ENCODE assay signal across 8 cellular contexts in the genomic region with DNA sequence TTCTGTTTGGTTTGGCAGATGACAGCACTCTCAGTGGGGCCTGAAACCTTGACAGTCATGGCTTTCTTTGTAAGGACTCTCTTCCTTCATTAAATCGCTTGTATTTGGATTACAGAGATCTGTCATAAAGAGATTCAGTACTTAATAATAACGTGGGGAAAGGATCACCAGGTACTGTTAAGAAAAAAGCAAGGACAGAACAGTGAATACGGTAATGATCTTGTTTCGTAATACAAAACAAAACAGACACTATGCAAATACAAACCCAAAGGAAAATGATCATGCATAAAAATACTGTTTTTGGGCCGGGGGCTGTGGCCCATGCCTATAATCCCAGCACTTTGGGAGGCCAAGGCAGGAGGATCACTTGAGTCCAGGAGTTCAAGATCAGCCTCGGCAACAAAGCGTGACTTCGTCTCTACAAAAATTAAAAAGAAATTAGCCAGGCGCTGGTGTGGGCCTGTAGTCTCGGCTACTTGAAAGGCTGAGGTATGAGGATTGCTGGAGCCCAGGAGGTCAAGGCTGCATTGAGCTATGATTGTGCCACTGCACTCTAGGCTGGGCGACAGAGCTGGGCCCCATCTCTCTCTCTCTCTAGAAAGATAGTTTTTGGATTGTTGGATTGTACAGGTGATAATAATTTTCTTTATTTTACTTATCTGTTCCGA.
A peak's percentile ranks its signal among the peaks of the same experiment; 100 is the strongest.
DNase-seq lines count a peak whose midpoint lies in the region; ATAC-seq, FAIRE-seq and TF ChIP-seq lines count a peak whose summit lies in the region.

No MANE protein-coding gene starts in this region.

- H3K4me3 Mint-ChIP-seq in T-helper 1 cell treated with Interleukin-12 subunit alpha and Interleukin-12 subunit beta and Interleukin-4 antibody, amounts not matched to agents 30 μg/mL and 1 μg/mL, for 36 hours: peak overlapping the region; percentile 80

- intact Hi-C loops in PC-9 (cut with micrococcal nuclease; ENCODE audit: unreplicated experiment): loop anchor here (10.0 kb wide), 1 partner anchor 101 kb away; no protein-coding TSS in a partner anchor

- no peak for TF ChIP-seq RAD21 in H1 (IDR thresholded peaks at IDR 0.05 in 1 of 2, conservative IDR thresholded peaks at IDR 0.05 in 1 of 2; ENCODE audit: low read depth in 2 of 2, low read length in 2 of 2)

- no TSS peak for BruUV-seq in PC-9 (replicated peaks; lab: Mats Ljungman, UMichigan)

- H3K27ac ChIP-seq in PC-9 (no peak overlapping the region), H1 (ENCODE audit: low read depth, low read length) (no peak overlapping the region), parathyroid adenoma (no peak overlapping the region)

- H3K36me3 Mint-ChIP-seq in T-helper 1 cell treated with Interleukin-12 subunit alpha and Interleukin-12 subunit beta and Interleukin-4 antibody, amounts not matched to agents 30 μg/mL and 1 μg/mL, for 36 hours (ENCODE audit: low read depth): no peaks in the 10 kb centered on the region

- H2AFZ ChIP-seq in PC-9: no peak overlapping the region
- H2AFZ ChIP-seq in H1 (ENCODE audit: low read length): no peak overlapping the region
- peak overlapping the region; percentile 53 for H2AFZ ChIP-seq in parathyroid adenoma

- H2BK15ac ChIP-seq in H1 (ENCODE audit: low read length): peak overlapping the region; percentile 88; the same call in 1 of the 2 replicates

- H3K27me3 ChIP-seq in PC-9 (ENCODE audit: insufficient read depth, low read depth): no peaks in the 10 kb centered on the region
- H3K27me3 ChIP-seq in H1 (replicated peaks in 1 of 4; ENCODE audit: control insufficient read depth in 3 of 4, extremely low read depth in 1 of 4, insufficient read depth in 3 of 4, low read length in 3 of 4): no peaks in the 10 kb centered on the region; a peak in 2 of 7 replicates
- no peaks in the 10 kb centered on the region for H3K27me3 ChIP-seq in parathyroid adenoma (ENCODE audit: control insufficient read depth, insufficient read depth, low read length)

- no peak for FAIRE-seq in H1 (lab: Jason Lieb, UNC)

- H2BK20ac ChIP-seq in H1 (ENCODE audit: low read length): 0 out of 2 replicates have a peak overlapping the region, but pooled peaks have one; percentile 95

- H3K9me2 ChIP-seq in PC-9 (ENCODE audit: insufficient read depth): no peaks in the 10 kb centered on the region

- DNase-seq in T-helper 1 cell: no peak
- DNase-seq in PC-9: no peak
- DNase-seq in H1 (ENCODE audit: low read depth in 1 of 2, low spot score in 2 of 2): no peak
- no peak for DNase-seq in NCI-H146 (lab: John Stamatoyannopoulos, UW)
- no peak for DNase-seq in dedifferentiated amniotic fluid mesenchymal stem cell (ENCODE audit: extremely low spot score)

- no peak for TF ChIP-seq CTCF in PC-9 (conservative IDR thresholded peaks at IDR 0.05)
- no peak for TF ChIP-seq CTCF in H1 (IDR thresholded peaks at IDR 0.05; ENCODE audit: control extremely low read depth in 1 of 3, insufficient read depth in 1 of 3, low read depth in 1 of 3, low read length in 3 of 3)
- no peak for TF ChIP-seq CTCF in parathyroid adenoma (IDR thresholded peaks at IDR 0.05)

- CTCF ChIA-PET in PC-9 (lab: Charles Lee): no interaction called here
- CTCF ChIA-PET in H1 (lab: Charles Lee; ENCODE audit: partially characterized antibody): interaction anchor here (0.7 kb wide), 1 partner anchor 260 kb away, joined by 3 read pairs; no protein-coding TSS in a partner anchor

- H3K79me2 ChIP-seq in PC-9 (ENCODE audit: low read depth) (no peaks in the 10 kb centered on the region), H1 (ENCODE audit: control insufficient read depth in 1 of 2, insufficient read depth in 2 of 2, low read length in 2 of 2) (no peaks in the 10 kb centered on the region), parathyroid adenoma (no peaks in the 10 kb centered on the region)

- no peak for TF ChIP-seq POLR2A in H1 (IDR thresholded peaks at IDR 0.05; ENCODE audit: control extremely low read depth in 1 of 2, low read depth in 2 of 2, low read length in 2 of 2)

- H3K27ac Mint-ChIP-seq in T-helper 1 cell treated with Interleukin-12 subunit alpha and Interleukin-12 subunit beta and Interleukin-4 antibody, amounts not matched to agents 30 μg/mL and 1 μg/mL, for 36 hours: no peak overlapping the region

- no peak overlapping the region for H2BK120ac ChIP-seq in H1 (replicated peaks; ENCODE audit: low read depth, low read length)

- H4K20me1 ChIP-seq in PC-9 (ENCODE audit: insufficient read depth) (no peaks in the 10 kb centered on the region), H1 (replicated peaks in 1 of 2; ENCODE audit: control insufficient read depth in 1 of 2, insufficient read depth in 2 of 2, low read length in 2 of 2) (no peaks in the 10 kb centered on the region)

- no peak overlapping the region for H4K5ac ChIP-seq in H1 (ENCODE audit: insufficient read length, low read depth, low read length)

- H2BK5ac ChIP-seq in H1 (ENCODE audit: low read depth, low read length): no peak overlapping the region

- TF ChIP-seq EP300 in H1 (IDR thresholded peaks at IDR 0.05; ENCODE audit: borderline replicate concordance in 1 of 2, low read depth in 2 of 2, low read length in 2 of 2): no peak

- WGBS in H1 (ENCODE audit: extremely low coverage in 1 of 2, insufficient coverage in 1 of 2, insufficient read length in 1 of 2, insufficient replicate concordance in 2 of 2, low coverage in 1 of 2, low lambda C conversion rate in 2 of 2, missing lambda C conversion rate in 1 of 2), 2 experiments: 79% methylated on average over 12 of the region's 12 CpGs; no CpG with 5 or more reads in 1 of the 2 experiments

- H2BK12ac ChIP-seq in H1 (ENCODE audit: low read depth, low read length): peak overlapping the region; percentile 39; the same call in 1 of the 2 replicates

- H3K36me3 ChIP-seq in PC-9 (ENCODE audit: low read depth) (no peaks in the 10 kb centered on the region), H1 (ENCODE audit: control insufficient read depth in 2 of 4, insufficient read depth in 4 of 4, low read length in 3 of 4) (no peaks in the 10 kb centered on the region), parathyroid adenoma (ENCODE audit: control insufficient read depth, insufficient read depth, low read length) (no peaks in the 10 kb centered on the region)

- no peak overlapping the region for H2AK5ac ChIP-seq in H1 (ENCODE audit: low read depth, low read length)

- H3K23me2 ChIP-seq in H1 (ENCODE audit: low read depth, low read length): peaks cover 2% of the 10 kb centered on the region; the same call in 1 of the 2 replicates

- no peaks in the 10 kb centered on the region for H3K9me3 Mint-ChIP-seq in T-helper 1 cell treated with Interleukin-12 subunit alpha and Interleukin-12 subunit beta and Interleukin-4 antibody, amounts not matched to agents 30 μg/mL and 1 μg/mL, for 36 hours

- no peak overlapping the region for H4K8ac ChIP-seq in H1 (ENCODE audit: extremely low read depth, insufficient read depth, low read length)

- H3K79me1 ChIP-seq in H1 (ENCODE audit: low read depth, low read length): no peaks in the 10 kb centered on the region

- H3K14ac ChIP-seq in H1 (ENCODE audit: insufficient read length): no peak overlapping the region

- no peak overlapping the region for H4K91ac ChIP-seq in H1 (replicated peaks; ENCODE audit: insufficient read length, low read length)

- no peak overlapping the region for H3K23ac ChIP-seq in H1 (ENCODE audit: insufficient read length)

- H3K9me3 ChIP-seq in PC-9 (ENCODE audit: insufficient read depth, low read depth) (no peaks in the 10 kb centered on the region), H1 (ENCODE audit: insufficient read depth in 2 of 2, low read depth in 1 of 2, low read length in 1 of 2) (no peaks in the 10 kb centered on the region), parathyroid adenoma (ENCODE audit: control insufficient read depth, low read length) (no peaks in the 10 kb centered on the region)

- H3K4me2 ChIP-seq in PC-9 (peak overlapping the region; percentile 75), H1 (ENCODE audit: insufficient read depth in 1 of 2, low read depth in 2 of 2, low read length in 2 of 2) (peak overlapping the region; percentile 63 to 66), parathyroid adenoma (ENCODE audit: low read length) (no peak overlapping the region)

- H3K9ac ChIP-seq in H1 (replicated peaks in 1 of 4; ENCODE audit: extremely low read depth in 1 of 4, low read depth in 3 of 4, low read length in 3 of 4) (no peak overlapping the region), parathyroid adenoma (no peak overlapping the region)

- H3K27me3 Mint-ChIP-seq in T-helper 1 cell treated with Interleukin-12 subunit alpha and Interleukin-12 subunit beta and Interleukin-4 antibody, amounts not matched to agents 30 μg/mL and 1 μg/mL, for 36 hours (ENCODE audit: low read depth): peaks cover 46% of the 10 kb centered on the region

- no peak for ATAC-seq in HG02763 (IDR thresholded peaks at IDR 0.05; ENCODE audit: unreplicated experiment)

- H3K4ac ChIP-seq in H1 (replicated peaks; ENCODE audit: insufficient read length, low read depth, low read length): no peak overlapping the region

- peak overlapping the region; percentile 54; the same call in 1 of the 2 replicates for H3K4me3 ChIP-seq in PC-9
- peak overlapping the region in 2 of 4 experiments; percentile 45 to 54; a peak in 3 of 8 replicates for H3K4me3 ChIP-seq in H1 (ENCODE audit: extremely low read depth in 1 of 4, insufficient read depth in 2 of 4, low read depth in 3 of 4, low read length in 4 of 4)
- no peak overlapping the region for H3K4me3 ChIP-seq in parathyroid adenoma (ENCODE audit: low read depth, low read length)

- H3K4me1 ChIP-seq in PC-9 (replicated peaks; ENCODE audit: insufficient read depth) (peaks cover 7% of the 10 kb centered on the region; the same call in 1 of the 2 replicates), H1 (replicated peaks in 1 of 4; ENCODE audit: control insufficient read depth in 3 of 4, insufficient read depth in 4 of 4, low read length in 3 of 4) (peaks cover 0 to 6% (median 3%) of the 10 kb centered on the region in 4 experiments; a peak in 4 of 7 replicates), parathyroid adenoma (no peaks in the 10 kb centered on the region)

- H3K56ac ChIP-seq in H1 (replicated peaks; ENCODE audit: insufficient read length, low read depth, low read length): no peak overlapping the region

- POLR2A ChIA-PET in PC-9 (lab: Charles Lee; ENCODE audit: unreplicated experiment) (interaction anchor here (0.6 kb wide), 1 partner anchor 274 kb away, joined by 4 read pairs; no protein-coding TSS in a partner anchor), H1 (lab: Charles Lee; ENCODE audit: partially characterized antibody) (interaction anchor here (0.7 kb wide), 2 partner anchors 26 to 813 kb away, joined by 3 to 4 read pairs; no protein-coding TSS in a partner anchor)

- peaks cover 11% of the 10 kb centered on the region for H3K4me1 Mint-ChIP-seq in T-helper 1 cell treated with Interleukin-12 subunit alpha and Interleukin-12 subunit beta and Interleukin-4 antibody, amounts not matched to agents 30 μg/mL and 1 μg/mL, for 36 hours (ENCODE audit: low read depth)

- H3F3A ChIP-seq in PC-9 (ENCODE audit: insufficient read depth, low read depth): peaks cover 3% of the 10 kb centered on the region; the same call in 1 of the 2 replicates

- H3K18ac ChIP-seq in H1 (ENCODE audit: extremely low read depth, low read length): peak overlapping the region; percentile 60; the same call in 1 of the 2 replicates

TF ChIP-seq in H1, 55 proteins besides CTCF, POLR2A, EP300 and RAD21 (continues in another document):
- peak; percentile 1 for TF ChIP-seq TAF7 (optimal IDR thresholded peaks at IDR 0.05; ENCODE audit: borderline replicate concordance, low read depth, low read length)
